ENCODE assay signal across 30 cellular contexts in the genomic region with DNA sequence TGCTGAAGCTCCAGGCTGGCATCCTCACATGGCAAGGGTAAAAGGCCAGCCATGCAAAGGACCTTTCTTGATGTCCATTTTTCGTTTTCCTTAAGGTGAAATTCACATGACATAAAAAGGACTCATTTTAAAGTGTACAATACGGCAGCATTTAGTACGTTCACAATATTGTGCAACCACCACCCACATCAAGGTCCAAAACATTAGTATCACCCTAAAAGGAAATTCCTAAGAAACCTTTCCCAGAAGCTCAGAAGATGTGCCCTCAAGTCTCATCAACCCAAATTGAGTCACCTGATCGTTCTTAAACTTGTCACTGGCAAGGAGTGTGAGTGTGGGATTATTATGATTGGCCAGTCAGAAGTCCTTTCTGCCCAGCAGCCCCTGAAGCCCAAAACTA.
"Had no signal": no experiment of that assay in that cellular context is flagged by ENCODE, and none has a peak within 500 bp of the region (broad histone marks: within the 10 kb centered on the region; RNA-seq: fewer than 3 reads in every experiment).

No MANE protein-coding gene starts in this region.

- H3K27ac Mint-ChIP-seq: natural killer cell; nephron; neural progenitor cell; progenitor cell of endocrine pancreas; stimulated activated memory B cell treated with anti-CD40 and anti-IgM and Interleukin-4, amounts not matched to agents 10 μg/mL and 1 μg/mL and 100 μg/mL, for 72 hours; type B pancreatic cell had no signal

- ATAC-seq: natural killer cell; psoas muscle; right cardiac atrium; sciatic nerve; stimulated activated memory B cell treated with anti-CD40 and anti-IgM and Interleukin-4, amounts not matched to agents 10 μg/mL and 1 μg/mL and 100 μg/mL, for 72 hours; stimulated activated naive CD8-positive, alpha-beta T cell treated with anti-CD3 and anti-CD28 coated beads, Interleukin-15, amount 100 ng/mL, for 72 hours; stimulated activated naive CD8-positive, alpha-beta T cell treated with anti-CD3 and anti-CD28 coated beads, Interleukin-15, Interleukin-2, amounts not matched to agents 100 U/mL and 50 U/mL, for 24 hours; upper lobe of right lung had no signal

- H3K4me1 Mint-ChIP-seq: natural killer cell; stimulated activated memory B cell treated with anti-CD40 and anti-IgM and Interleukin-4, amounts not matched to agents 10 μg/mL and 1 μg/mL and 100 μg/mL, for 72 hours had no signal

- H3K4me1 ChIP-seq: parathyroid adenoma, psoas muscle, spleen, testis, tibial artery, transverse colon, upper lobe of right lung, uterus had no signal

- H3K4me3 Mint-ChIP-seq: natural killer cell; nephron; neural progenitor cell; stimulated activated memory B cell treated with anti-CD40 and anti-IgM and Interleukin-4, amounts not matched to agents 10 μg/mL and 1 μg/mL and 100 μg/mL, for 72 hours; stimulated activated naive CD8-positive, alpha-beta T cell treated with anti-CD3 and anti-CD28 coated beads, Interleukin-15, amount 100 ng/mL, for 72 hours; type B pancreatic cell had no signal

- DNase-seq: natural killer cell; occipital lobe; ovary; posterior cingulate gyrus; psoas muscle; right cardiac atrium; spleen; stimulated activated CD4-positive, alpha-beta T cell treated with anti-CD3 and anti-CD28 coated beads, Interleukin-12 subunit alpha, Interleukin-12 subunit beta, amount 100 ng/mL, for 4 hours; stimulated activated CD4-positive, alpha-beta T cell treated with anti-CD3 and anti-CD28 coated beads, Interleukin-1b, Interleukin-23, amount 100 ng/mL, for 48 hours; stimulated activated CD4-positive, alpha-beta T cell treated with anti-CD3 and anti-CD28 coated beads, Interleukin-4, amount 100 ng/mL, for 1 hour; stimulated activated CD4-positive, alpha-beta T cell treated with anti-CD3 and anti-CD28 coated beads, Interleukin-4, amount 100 ng/mL, for 4 hours; stimulated activated CD8-positive, alpha-beta memory T cell treated with anti-CD3 and anti-CD28 coated beads, Interleukin-4, amount 100 ng/mL, for 48 hours; stimulated activated naive CD4-positive, alpha-beta T cell; stimulated activated naive CD8-positive, alpha-beta T cell treated with anti-CD3 and anti-CD28 coated beads, Interleukin-15, amount 100 ng/mL, for 72 hours; stimulated activated naive CD8-positive, alpha-beta T cell treated with anti-CD3 and anti-CD28 coated beads, Interleukin-15, Interleukin-2, amounts not matched to agents 100 U/mL and 50 U/mL, for 24 hours; testis; tibial artery; transverse colon; upper lobe of right lung; uterus had no signal

- H3K9ac ChIP-seq: neural progenitor cell, parathyroid adenoma had no signal

- H2AFZ ChIP-seq: neural progenitor cell, parathyroid adenoma had no signal

- H3K79me2 ChIP-seq: parathyroid adenoma had no signal

- H3K27me3 ChIP-seq: neural progenitor cell, ovary, testis, transverse colon, upper lobe of right lung, uterus had no signal

- H3K9me3 ChIP-seq: ovary, psoas muscle, suprapubic skin, testis, transverse colon, upper lobe of right lung, uterus had no signal

- H3K36me3 ChIP-seq: neural progenitor cell, ovary, spleen, suprapubic skin, tibial artery, transverse colon, upper lobe of right lung, uterus had no signal

- H3K36me3 Mint-ChIP-seq: natural killer cell, neural progenitor cell, type B pancreatic cell had no signal

- H3K4me3 ChIP-seq: neural progenitor cell, ovary, psoas muscle, skin epidermis, smooth muscle cell, spleen, suprapubic skin, testis, tibial artery, transverse colon, upper lobe of right lung, uterus had no signal

- H3K4me2 ChIP-seq: neural progenitor cell, smooth muscle cell had no signal

- H3K9me3 Mint-ChIP-seq: natural killer cell; nephron; stimulated activated memory B cell treated with anti-CD40 and anti-IgM and Interleukin-4, amounts not matched to agents 10 μg/mL and 1 μg/mL and 100 μg/mL, for 72 hours had no signal

- H3K27ac ChIP-seq: neural progenitor cell, ovary, parathyroid adenoma, psoas muscle, skin epidermis, spleen, suprapubic skin, testis, tibial artery, transverse colon, upper lobe of right lung, uterus had no signal
